23 cellular contexts compared by ENCODE assay signal in the genomic region with DNA sequence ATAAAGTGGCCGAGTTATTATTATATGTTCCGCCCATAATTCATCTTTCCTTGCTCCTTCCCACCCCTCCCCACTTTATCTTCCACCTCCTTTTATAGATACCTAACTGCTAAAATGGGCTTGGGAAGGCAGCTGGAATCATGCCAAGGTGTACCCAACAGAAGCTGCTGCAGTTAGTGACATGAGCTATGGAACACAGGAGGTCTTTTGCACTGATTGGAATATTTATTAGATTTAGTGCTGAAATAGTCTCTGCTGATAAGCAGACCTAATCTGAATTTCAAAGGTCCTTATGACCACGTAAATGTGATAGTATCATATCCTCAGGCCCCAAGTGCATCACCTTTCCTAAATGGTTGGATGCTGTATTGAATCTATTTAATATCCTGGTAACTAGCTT.
"Had no signal": no experiment of that assay in that cellular context is flagged by ENCODE, and none has a peak within 500 bp of the region (broad histone marks: within the 10 kb centered on the region; RNA-seq: fewer than 3 reads in every experiment).

No MANE protein-coding gene starts in this region.

- H3K27me3 ChIP-seq: adrenal gland, dorsolateral prefrontal cortex, hepatocyte, neural progenitor cell, sigmoid colon, stomach, suprapubic skin, tibial nerve had no signal

- H3K79me2 ChIP-seq: hepatocyte had no signal

- H3K9ac ChIP-seq: neural progenitor cell had no signal

- H3K9me3 ChIP-seq: adrenal gland, sigmoid colon, suprapubic skin, tibial nerve had no signal

- H2AFZ ChIP-seq: hepatocyte, neural progenitor cell had no signal

- H3K27ac ChIP-seq: adrenal gland, hepatocyte, neural progenitor cell, sigmoid colon, stomach, suprapubic skin, tibial nerve, WERI-Rb-1 had no signal

- DNase-seq: activated CD4-positive, alpha-beta T cell treated with anti-CD3 and anti-CD28 coated beads for 1 hour; activated CD4-positive, alpha-beta T cell treated with anti-CD3 and anti-CD28 coated beads, Interleukin-2, amount 50 U/mL, for 1 hour; activated CD8-positive, alpha-beta T cell treated with anti-CD3 and anti-CD28 coated beads, Interleukin-2, amount 10 ng/mL, durations not matched to agents 7 days and 5 days; activated naive CD4-positive, alpha-beta T cell; adrenal gland; central memory CD4-positive, alpha-beta T cell; effector memory CD8-positive, alpha-beta T cell; foreskin melanocyte; glutamatergic neuron; immature natural killer cell; naive thymus-derived CD8-positive, alpha-beta T cell; posterior cingulate gyrus; sigmoid colon; stimulated activated CD4-positive, alpha-beta T cell treated with anti-CD3 and anti-CD28 coated beads, Interleukin-15, amount 100 ng/mL, for 24 hours; stomach; WERI-Rb-1 had no signal

- H3K4me3 ChIP-seq: adrenal gland, dorsolateral prefrontal cortex, hepatocyte, lung, neural progenitor cell, sigmoid colon, smooth muscle cell, stomach, suprapubic skin, tibial nerve had no signal

- H3K36me3 ChIP-seq: adrenal gland, neural progenitor cell, sigmoid colon, stomach, suprapubic skin, tibial nerve, WERI-Rb-1 had no signal

- H3K4me2 ChIP-seq: hepatocyte, neural progenitor cell, smooth muscle cell had no signal
